Comparison of ENCODE assay signal across 12 cellular contexts in genomic region chr1:28176086-28176485, GRCh38. TPM values are rescaled to one million over a fixed set of nuclear protein-coding genes. Genes with fewer than 3 reads are reported as not detected.
DNase-seq lines count a peak whose midpoint lies in the region; ATAC-seq and TF ChIP-seq lines count a peak whose summit lies in the region.
"Not testable (repeated sequence)": the region's sequence is repeated elsewhere in the genome, so short reads cannot be mapped to it uniquely, and the experiment has no call there.
"Had no signal": no experiment of that assay in that cellular context is flagged by ENCODE, and none has a peak within 500 bp of the region (broad histone marks: within the 10 kb centered on the region; RNA-seq: fewer than 3 reads in every experiment).

No MANE protein-coding gene starts in this region.

- peaks cover 33% of the 10 kb centered on the region for H3K79me2 ChIP-seq in SU-DHL-6 (ENCODE audit: insufficient read depth, low read length)

- H3K27ac Mint-ChIP-seq in naive B cell: peak overlapping the region in 5 of 6 donors; percentile 71 to 89 (median 81)

- not testable (repeated sequence) for ATAC-seq in naive B cell (ENCODE audit: low read depth in 2 of 2); upper lobe of left lung (ENCODE audit: low FRiP score in 2 of 2)

- H3K27me3 ChIP-seq in BLaER1 treated with 17β-estradiol and CSF1 and Interleukin-3, amounts not matched to agents 10 nM and 100 nM; HL-60 (ENCODE audit: insufficient read depth, poor library complexity, severe bottlenecking); SU-DHL-6 (ENCODE audit: low read length); stomach; upper lobe of left lung: not testable (repeated sequence)

- not testable (repeated sequence) for H3K9me2 ChIP-seq in SU-DHL-6 (replicated peaks; ENCODE audit: insufficient read depth, low read length)

- H3K4me3 Mint-ChIP-seq in naive B cell: peak overlapping the region; percentile 57 to 98 (median 89)

- peak overlapping the region; percentile 83 to 100 (median 92) for H3K4me2 ChIP-seq in BLaER1 treated with 17β-estradiol and CSF1 and Interleukin-3, amounts not matched to agents 10 nM and 100 nM
- H3K4me2 ChIP-seq in SU-DHL-6 (ENCODE audit: low read depth, low read length, poor library complexity, severe bottlenecking): peak overlapping the region; percentile 90

- H3K9ac ChIP-seq in BLaER1 treated with 17β-estradiol and CSF1 and Interleukin-3, amounts not matched to agents 10 nM and 100 nM: peak overlapping the region; percentile 32 to 96 (median 58); a peak in 21 of 22 replicates
- H3K9ac ChIP-seq in SU-DHL-6 (ENCODE audit: low read length): peak overlapping the region; percentile 74

- not testable (repeated sequence) for H3K9me3 ChIP-seq in BLaER1 treated with 17β-estradiol and CSF1 and Interleukin-3, amounts not matched to agents 10 nM and 100 nM (replicated peaks in 1 of 11); SU-DHL-6 (ENCODE audit: insufficient read depth, low read length); stomach; upper lobe of left lung

- not testable (repeated sequence) for H3K9me3 Mint-ChIP-seq in naive B cell

- TF ChIP-seq CTCF in HL-60 (IDR thresholded peaks at IDR 0.05; ENCODE audit: insufficient read depth, low read length); SU-DHL-6 (IDR thresholded peaks at IDR 0.05; ENCODE audit: insufficient read depth, low read length, poor library complexity, severe bottlenecking); coronary artery (IDR thresholded peaks at IDR 0.05); stomach (IDR thresholded peaks at IDR 0.05); upper lobe of left lung (IDR thresholded peaks at IDR 0.05): not testable (repeated sequence)

- not testable (repeated sequence) for H3K27me3 Mint-ChIP-seq in naive B cell

- intact Hi-C loops in stomach (cut with DNase I; ENCODE audit: low total_unique reads): not testable (repeated sequence)

- peaks cover 63% of the 10 kb centered on the region for H3F3A ChIP-seq in SU-DHL-6 (ENCODE audit: insufficient read depth)

- peak overlapping the region in 10 of 11 experiments; percentile 15 to 97 (median 62); a peak in 19 of 22 replicates for H3K27ac ChIP-seq in BLaER1 treated with 17β-estradiol and CSF1 and Interleukin-3, amounts not matched to agents 10 nM and 100 nM
- H3K27ac ChIP-seq in HL-60 (replicated peaks): peak overlapping the region; percentile 68
- peak overlapping the region; percentile 96 for H3K27ac ChIP-seq in SU-DHL-6 (ENCODE audit: low read depth, low read length)
- peak overlapping the region in 1 of 2 donors; percentile 72 for H3K27ac ChIP-seq in coronary artery
- H3K27ac ChIP-seq in stomach: peak overlapping the region; percentile 22 to 81 (median 69)
- H3K27ac ChIP-seq in upper lobe of left lung: peak overlapping the region; percentile 72 to 88 (median 81)

- not testable (repeated sequence) for H2AFZ ChIP-seq in SU-DHL-6 (ENCODE audit: low read depth, low read length, severe bottlenecking)

- not testable (repeated sequence) for TF ChIP-seq POLR2A in stomach (IDR thresholded peaks at IDR 0.05); upper lobe of left lung (IDR thresholded peaks at IDR 0.05)

- H3K36me3 Mint-ChIP-seq in naive B cell: not testable (repeated sequence)

- H4K20me1 ChIP-seq in BLaER1 treated with 17β-estradiol and CSF1 and Interleukin-3, amounts not matched to agents 10 nM and 100 nM: peaks cover 0 to 17% (median 13%) of the 10 kb centered on the region in 11 experiments; a peak in 12 of 22 replicates
- not testable (repeated sequence) for H4K20me1 ChIP-seq in SU-DHL-6 (ENCODE audit: low read depth, low read length)

- peak overlapping the region; percentile 29 to 77 (median 49); a peak in 17 of 20 replicates for H3K4me3 ChIP-seq in BLaER1 treated with 17β-estradiol and CSF1 and Interleukin-3, amounts not matched to agents 10 nM and 100 nM
- peak overlapping the region; percentile 67 for H3K4me3 ChIP-seq in HL-60 (replicated peaks; ENCODE audit: insufficient read depth, low read length)
- H3K4me3 ChIP-seq in SU-DHL-6 (ENCODE audit: insufficient read depth, low read length, poor library complexity, severe bottlenecking): peak overlapping the region; percentile 65
- peak overlapping the region; percentile 54 for H3K4me3 ChIP-seq in coronary artery
- peak overlapping the region; percentile 2 to 36 (median 24) for H3K4me3 ChIP-seq in stomach
- peak overlapping the region in 3 of 4 donors; percentile 22 to 49 (median 37) for H3K4me3 ChIP-seq in upper lobe of left lung

- H3K4me1 Mint-ChIP-seq in naive B cell: peaks cover 74 to 95% (median 91%) of the 10 kb centered on the region in 3 donors

- 68 to 77% (median 74%) methylated on average over 8 of the region's 8 CpGs for WGBS in stomach, 5 donors
- 65 to 73% methylated on average over 6 to 8 of the region's 8 CpGs for WGBS in upper lobe of left lung, 2 donors

- not testable (repeated sequence) for DNase-seq in HL-60 (ENCODE audit: low read depth in 1 of 2, low spot score in 1 of 2); coronary artery (ENCODE audit: low spot score); naive B cell; stomach; upper lobe of left lung
- DNase-seq in left kidney (ENCODE audit: low read depth, low spot score): peak; percentile 15

- peaks cover 0 to 20% (median 0%) of the 10 kb centered on the region in 11 experiments; a peak in 6 of 22 replicates for H3K36me3 ChIP-seq in BLaER1 treated with 17β-estradiol and CSF1 and Interleukin-3, amounts not matched to agents 10 nM and 100 nM
- H3K36me3 ChIP-seq in SU-DHL-6 (ENCODE audit: low read length); stomach; upper lobe of left lung: not testable (repeated sequence)

- peaks cover 63 to 98% (median 87%) of the 10 kb centered on the region in 10 experiments for H3K4me1 ChIP-seq in BLaER1 treated with 17β-estradiol and CSF1 and Interleukin-3, amounts not matched to agents 10 nM and 100 nM
- H3K4me1 ChIP-seq in stomach (peaks cover 27 to 58% (median 36%) of the 10 kb centered on the region in 4 donors), upper lobe of left lung (peaks cover 28 to 35% (median 31%) of the 10 kb centered on the region in 4 donors)

- not testable (repeated sequence) for TF ChIP-seq EP300 in stomach (IDR thresholded peaks at IDR 0.05); upper lobe of left lung (IDR thresholded peaks at IDR 0.05)

RNA-seq across cellular contexts. Expression of gene PTAFR, which starts 0.4 kb away (rescaled TPM):
- polyA plus RNA-seq in naive B cell (ENCODE audit: low read depth in 6 of 6) (1 to 10 TPM; 2.2 to 6.9 (median 5.1) TPM), stomach (1 to 10 TPM; 1.2 to 1.9 (median 1.7) TPM)
- total RNA-seq in stomach (1 to 10 TPM in 3 of 5 donors, under 1 TPM in 1, not detected in 1; 0.45 to 3.5 (median 2.5) TPM), upper lobe of left lung (10 to 100 TPM; 10.5 to 42.3 (median 22.0) TPM)
- total RNA-seq: A172, GM23248, LHCN-M2, NCI-H460 had no signal
- polyA plus RNA-seq: GM23248 had no signal

RNA-seq across cellular contexts. Expression of gene DNAJC8, which starts 56.7 kb away (rescaled TPM):
- polyA plus RNA-seq in naive B cell (ENCODE audit: low read depth in 6 of 6) (100 to 1,000 TPM; 145 to 193 (median 151) TPM), stomach (10 to 100 TPM; 59.5 to 75.6 (median 73.2) TPM)
- total RNA-seq in stomach (100 to 1,000 TPM in 1 of 5 donors, 10 to 100 TPM in 4; 38.4 to 111 (median 79.7) TPM), upper lobe of left lung (100 to 1,000 TPM in 2 of 6 donors, 10 to 100 TPM in 4; 50.0 to 107 (median 73.5) TPM)

RNA-seq across cellular contexts. Expression of gene ATP5IF1, which starts 59.8 kb away (rescaled TPM):
- polyA plus RNA-seq in naive B cell (ENCODE audit: low read depth in 6 of 6): 100 to 1,000 TPM; 369 to 762 (median 520) TPM
- 100 to 1,000 TPM; 146 to 548 (median 341) TPM for total RNA-seq in stomach
- polyA plus RNA-seq in stomach: 100 to 1,000 TPM; 520 to 559 (median 540) TPM
- 100 to 1,000 TPM in 5 of 6 donors, 10 to 100 TPM in 1; 86.1 to 320 (median 186) TPM for total RNA-seq in upper lobe of left lung
